8 cellular contexts compared by ENCODE assay signal in genomic region chr12:32918890-32919791, GRCh38. TPM values are rescaled to one million over a fixed set of nuclear protein-coding genes. Genes with fewer than 3 reads are reported as not detected.
A peak's percentile ranks its signal among the peaks of the same experiment; 100 is the strongest.
DNase-seq lines count a peak whose midpoint lies in the region; ATAC-seq and TF ChIP-seq lines count a peak whose summit lies in the region.

No MANE protein-coding gene starts in this region.

- H3K4me3 ChIP-seq in cardiac fibroblast (replicated peaks in 1 of 2; ENCODE audit: low read depth in 2 of 2, low read length in 2 of 2), result no peak overlapping the region

- no peaks in the 10 kb centered on the region for H3K9me3 Mint-ChIP-seq in mesothelial cell of epicardium
- no peaks in the 10 kb centered on the region for H3K9me3 Mint-ChIP-seq in activated naive CD4-positive, alpha-beta T cell treated with anti-CD3 and anti-CD28 coated beads, Interleukin-2, amount 10 ng/mL, durations not matched to agents 7 days and 5 days

- H3K27ac Mint-ChIP-seq in mesothelial cell of epicardium, result peak overlapping the region; percentile 80
- no peak overlapping the region for H3K27ac Mint-ChIP-seq in activated naive CD4-positive, alpha-beta T cell treated with anti-CD3 and anti-CD28 coated beads, Interleukin-2, amount 10 ng/mL, durations not matched to agents 7 days and 5 days

- peak; percentile 79 for DNase-seq in A172 (ENCODE audit: low spot score)
- DNase-seq in NCI-H2029 (lab: John Stamatoyannopoulos, UW), result peak; percentile 14
- DNase-seq in cardiac fibroblast (ENCODE audit: low read depth in 2 of 2), result peak; percentile 71 to 95
- DNase-seq in mesothelial cell of epicardium (ENCODE audit: low spot score in 2 of 2, unreplicated experiment in 2 of 2), result no peak
- no peak for DNase-seq in activated naive CD4-positive, alpha-beta T cell treated with anti-CD3 and anti-CD28 coated beads, Interleukin-2, amount 10 ng/mL, durations not matched to agents 7 days and 5 days

- TF ChIP-seq CTCF in cardiac fibroblast (IDR thresholded peaks at IDR 0.05; ENCODE audit: low read depth, low read length), result peak; percentile 40
- TF ChIP-seq CTCF in mesothelial cell of epicardium (IDR thresholded peaks at IDR 0.05; ENCODE audit: unreplicated experiment), result peak; percentile 58

- ATAC-seq in GM21367 (IDR thresholded peaks at IDR 0.05; ENCODE audit: unreplicated experiment) (peak; percentile 81), HG03045 (IDR thresholded peaks at IDR 0.05; ENCODE audit: unreplicated experiment) (no peak), GM21528 (IDR thresholded peaks at IDR 0.05; ENCODE audit: low FRiP score, unreplicated experiment) (no peak)

- H3K36me3 Mint-ChIP-seq in mesothelial cell of epicardium, result no peaks in the 10 kb centered on the region
- H3K36me3 Mint-ChIP-seq in activated naive CD4-positive, alpha-beta T cell treated with anti-CD3 and anti-CD28 coated beads, Interleukin-2, amount 10 ng/mL, durations not matched to agents 7 days and 5 days, result no peaks in the 10 kb centered on the region

- no peaks in the 10 kb centered on the region for H3K27me3 Mint-ChIP-seq in mesothelial cell of epicardium (ENCODE audit: low read depth)
- H3K27me3 Mint-ChIP-seq in activated naive CD4-positive, alpha-beta T cell treated with anti-CD3 and anti-CD28 coated beads, Interleukin-2, amount 10 ng/mL, durations not matched to agents 7 days and 5 days, result no peaks in the 10 kb centered on the region

- CTCF ChIA-PET in activated naive CD4-positive, alpha-beta T cell treated with anti-CD3 and anti-CD28 coated beads, Interleukin-2, amount 10 ng/mL, durations not matched to agents 7 days and 5 days (lab: Charles Lee), result interaction anchor here (1.0 to 2.1 kb wide), 4 partner anchors 19 to 554 kb away, joined by 3 to 7 read pairs (median 4); partner anchors contain the start of gene YARS2

- peaks cover 20% of the 10 kb centered on the region for H3K4me1 Mint-ChIP-seq in mesothelial cell of epicardium
- H3K4me1 Mint-ChIP-seq in activated naive CD4-positive, alpha-beta T cell treated with anti-CD3 and anti-CD28 coated beads, Interleukin-2, amount 10 ng/mL, durations not matched to agents 7 days and 5 days, result no peaks in the 10 kb centered on the region

- no peak overlapping the region for H3K4me3 Mint-ChIP-seq in mesothelial cell of epicardium
- H3K4me3 Mint-ChIP-seq in activated naive CD4-positive, alpha-beta T cell treated with anti-CD3 and anti-CD28 coated beads, Interleukin-2, amount 10 ng/mL, durations not matched to agents 7 days and 5 days, result no peak overlapping the region

RNA-seq across cellular contexts. Expression of gene PKP2, which starts 22.6 kb away (rescaled TPM):
- 57.3 and 70.7 TPM in 2 replicates for total RNA-seq in A172 (2014; rRNA removed; shearing (Covaris generic))
- total RNA-seq in mesothelial cell of epicardium, result 65.3 to 69.5 TPM (median 67.3 TPM) in 3 replicates

Comparison
In these comparisons a context has a peak if more than half of its experiments do, and no peak if none do; other contexts are left out.
1. DNase-seq: peak in A172 (single experiment), NCI-H2029 (single experiment) and cardiac fibroblast (2 of 2); none in mesothelial cell of epicardium (0 of 2) and activated naive CD4-positive, alpha-beta T cell treated with anti-CD3 and anti-CD28 coated beads, Interleukin-2, amount 10 ng/mL, durations not matched to agents 7 days and 5 days (single experiment).